3 cellular contexts compared by ENCODE assay signal in genomic region chr21:34348890-34349519, GRCh38.
TF ChIP-seq lines count a peak whose summit lies in the region.

No MANE protein-coding gene starts in this region.

TF ChIP-seq in HEK293, 187 proteins besides CTCF, POLR2A, EP300 and RAD21 (continues in another document):
- peak; percentile 35 for TF ChIP-seq ZNF510 (tag by site-specific recombination; IDR thresholded peaks at IDR 0.05; ENCODE audit: insufficient replicate concordance)
- TF ChIP-seq AEBP2 (tag by site-specific recombination; IDR thresholded peaks at IDR 0.05; ENCODE audit: borderline replicate concordance): no peak
- TF ChIP-seq ZNF37A (tag by site-specific recombination; IDR thresholded peaks at IDR 0.05): no peak
- TF ChIP-seq ZNF426 (tag by site-specific recombination; IDR thresholded peaks at IDR 0.05): peak; percentile 65
- no peak for TF ChIP-seq ZNF223 (tag by site-specific recombination; IDR thresholded peaks at IDR 0.05)
- TF ChIP-seq ZNF518A (tag by site-specific recombination; conservative IDR thresholded peaks at IDR 0.05; ENCODE audit: low read depth): peak; percentile 79

TF ChIP-seq in IMR-90, 13 proteins besides CTCF, POLR2A, EP300 and RAD21:
- TF ChIP-seq BHLHE40 (IDR thresholded peaks at IDR 0.05; ENCODE audit: low read depth, low read length): no peak
- no peak for TF ChIP-seq FOS (IDR thresholded peaks at IDR 0.05; ENCODE audit: low read depth, low read length)
- no peak for TF ChIP-seq RCOR1 (IDR thresholded peaks at IDR 0.05; ENCODE audit: insufficient replicate concordance, low read length)
- no peak for TF ChIP-seq ELK1 (IDR thresholded peaks at IDR 0.05; ENCODE audit: borderline replicate concordance, low read depth, low read length)
- no peak for TF ChIP-seq SMC3 (IDR thresholded peaks at IDR 0.05; ENCODE audit: low read depth, low read length)
- TF ChIP-seq RFX5 (IDR thresholded peaks at IDR 0.05; ENCODE audit: low read depth, low read length): no peak
- no peak for TF ChIP-seq MAZ (IDR thresholded peaks at IDR 0.05; ENCODE audit: borderline replicate concordance, low read depth, low read length)
TF ChIP-seq in IMR-90: peak in this region for 0.

TF ChIP-seq in H1, 55 proteins besides CTCF, POLR2A, EP300 and RAD21:
- TF ChIP-seq CEBPB (IDR thresholded peaks at IDR 0.05; ENCODE audit: low read depth, low read length): no peak
- TF ChIP-seq KDM4A (IDR thresholded peaks at IDR 0.05; ENCODE audit: low read depth, low read length, severe bottlenecking): no peak
- TF ChIP-seq TCF12 (IDR thresholded peaks at IDR 0.05; ENCODE audit: low read depth, low read length): no peak
- TF ChIP-seq E2F6 (IDR thresholded peaks at IDR 0.05): no peak
TF ChIP-seq in H1: peak in this region for 0.
